Comparison of ENCODE assay signal across 12 cellular contexts in genomic region chr21:33069645-33069993, GRCh38. TPM values are rescaled to one million over a fixed set of nuclear protein-coding genes. Genes with fewer than 3 reads are reported as not detected.
DNase-seq lines count a peak whose midpoint lies in the region; ATAC-seq and TF ChIP-seq lines count a peak whose summit lies in the region.
"Had no signal": no experiment of that assay in that cellular context is flagged by ENCODE, and none has a peak within 500 bp of the region (broad histone marks: within the 10 kb centered on the region; RNA-seq: fewer than 3 reads in every experiment).

No MANE protein-coding gene starts in this region.

- TF ChIP-seq POLR2A in upper lobe of left lung (IDR thresholded peaks at IDR 0.05) = no peak
- TF ChIP-seq POLR2A in testis (IDR thresholded peaks at IDR 0.05) = no peak

- 4 to 7% methylated on average over 11 of the region's 11 CpGs for WGBS in heart right ventricle, 2 donors
- 5 to 7% methylated on average over 11 of the region's 11 CpGs for WGBS in upper lobe of left lung, 2 donors
- WGBS in testis, 2 donors = 3 to 5% methylated on average over 11 of the region's 11 CpGs

- no peaks in the 10 kb centered on the region for H3K9me3 Mint-ChIP-seq in activated naive CD8-positive, alpha-beta T cell treated with anti-CD3 and anti-CD28 coated beads, Interleukin-2, amount 10 ng/mL, durations not matched to agents 7 days and 5 days

- no peaks in the 10 kb centered on the region for H3K36me3 Mint-ChIP-seq in activated naive CD8-positive, alpha-beta T cell treated with anti-CD3 and anti-CD28 coated beads, Interleukin-2, amount 10 ng/mL, durations not matched to agents 7 days and 5 days

- peaks cover 0 to 10% (median 0%) of the 10 kb centered on the region in 11 donors for H3K9me3 ChIP-seq in heart right ventricle
- H3K9me3 ChIP-seq in mononuclear cell (ENCODE audit: low read depth, low read length) = no peaks in the 10 kb centered on the region
- H3K9me3 ChIP-seq in upper lobe of left lung = peaks cover 0 to 9% (median 5%) of the 10 kb centered on the region in 4 donors
- no peaks in the 10 kb centered on the region for H3K9me3 ChIP-seq in testis
- H3K9me3 ChIP-seq: left lung had no signal

- intact Hi-C loops in heart right ventricle (cut with DNase I) (no loop called here), left ventricle myocardium superior (cut with micrococcal nuclease) (no loop called here), testis (cut with DNase I; ENCODE audit: low total_unique reads) (no loop called here)

- H3K27ac Mint-ChIP-seq in activated naive CD8-positive, alpha-beta T cell treated with anti-CD3 and anti-CD28 coated beads, Interleukin-2, amount 10 ng/mL, durations not matched to agents 7 days and 5 days = no peak overlapping the region

- peaks cover 20% of the 10 kb centered on the region for H3K4me1 Mint-ChIP-seq in activated naive CD8-positive, alpha-beta T cell treated with anti-CD3 and anti-CD28 coated beads, Interleukin-2, amount 10 ng/mL, durations not matched to agents 7 days and 5 days

- no peak for TF ChIP-seq CTCF in heart right ventricle (IDR thresholded peaks at IDR 0.05)
- TF ChIP-seq CTCF in upper lobe of left lung (IDR thresholded peaks at IDR 0.05) = no peak
- TF ChIP-seq CTCF in testis (IDR thresholded peaks at IDR 0.05) = no peak

- H3K27me3 Mint-ChIP-seq in activated naive CD8-positive, alpha-beta T cell treated with anti-CD3 and anti-CD28 coated beads, Interleukin-2, amount 10 ng/mL, durations not matched to agents 7 days and 5 days = peaks cover 82% of the 10 kb centered on the region

- H3K4me3 ChIP-seq in heart right ventricle (peak overlapping the region in 9 of 10 donors; percentile 30 to 56 (median 44)), mononuclear cell (ENCODE audit: low read length) (peak overlapping the region; percentile 37), upper lobe of left lung (peak overlapping the region in 3 of 4 donors; percentile 44 to 54 (median 44)), testis (peak overlapping the region in 1 of 2 donors; percentile 56)

- TF ChIP-seq EP300 in upper lobe of left lung (IDR thresholded peaks at IDR 0.05) = no peak

- peak overlapping the region; percentile 43 for H3K4me3 Mint-ChIP-seq in activated naive CD8-positive, alpha-beta T cell treated with anti-CD3 and anti-CD28 coated beads, Interleukin-2, amount 10 ng/mL, durations not matched to agents 7 days and 5 days

- no peak for ATAC-seq in heart right ventricle
- ATAC-seq in left ventricle myocardium superior = no peak
- no peak for ATAC-seq in activated naive CD8-positive, alpha-beta T cell treated with anti-CD3 and anti-CD28 coated beads, Interleukin-2, amount 10 ng/mL, durations not matched to agents 7 days and 5 days (ENCODE audit: low read depth)
- no peak for ATAC-seq in upper lobe of left lung (ENCODE audit: low FRiP score in 2 of 2)

- H3K27me3 ChIP-seq in heart right ventricle = peaks cover 19 to 100% (median 98%) of the 10 kb centered on the region in 7 donors
- H3K27me3 ChIP-seq in mononuclear cell (ENCODE audit: insufficient read depth, low read length) = peaks cover 60% of the 10 kb centered on the region
- peaks cover 0 to 27% (median 12%) of the 10 kb centered on the region in 4 donors for H3K27me3 ChIP-seq in upper lobe of left lung
- no peaks in the 10 kb centered on the region for H3K27me3 ChIP-seq in testis

- H3K36me3 ChIP-seq in heart right ventricle (no peaks in the 10 kb centered on the region), upper lobe of left lung (no peaks in the 10 kb centered on the region), testis (ENCODE audit: low read depth, missing control alignments) (no peaks in the 10 kb centered on the region)
- H3K36me3 ChIP-seq: left lung had no signal

- POLR2A ChIA-PET in activated naive CD8-positive, alpha-beta T cell treated with anti-CD3 and anti-CD28 coated beads, Interleukin-2, amount 10 ng/mL, durations not matched to agents 7 days and 5 days (lab: Charles Lee) = no interaction called here

- DNase-seq in heart right ventricle (no peak), left ventricle myocardium superior (no peak), upper lobe of left lung (no peak), testis (no peak), globus pallidus (ENCODE audit: low spot score) (no peak), NOMO-1 treated with dmso at 0.1 percent for 144 hours (lab: John Stamatoyannopoulos, UW; ENCODE audit: unreplicated experiment) (no peak)
- no peak for DNase-seq in activated naive CD8-positive, alpha-beta T cell treated with anti-CD3 and anti-CD28 coated beads, Interleukin-2, amount 10 ng/mL, durations not matched to agents 7 days and 5 days
- DNase-seq: activated gamma-delta T cell treated with Interleukin-2 at 50 U/mL for 16 hours, NCI-H446 had no signal

- H3K4me1 ChIP-seq in heart right ventricle = peaks cover 4 to 50% (median 15%) of the 10 kb centered on the region in 9 donors
- H3K4me1 ChIP-seq in mononuclear cell (ENCODE audit: insufficient read depth, low read length) = peaks cover 67% of the 10 kb centered on the region
- H3K4me1 ChIP-seq in upper lobe of left lung = peaks cover 22 to 31% (median 24%) of the 10 kb centered on the region in 4 donors
- H3K4me1 ChIP-seq in testis = no peaks in the 10 kb centered on the region

- H3K27ac ChIP-seq in heart right ventricle (no peak overlapping the region), upper lobe of left lung (peak overlapping the region in 1 of 4 donors; percentile 68), testis (no peak overlapping the region)

RNA-seq across cellular contexts. Expression of gene OLIG1, which starts 0.3 kb away (rescaled TPM):
- total RNA-seq in heart right ventricle (under 1 TPM in 4 of 10 donors, not detected in 6; 0.09 to 0.49 (median 0.12) TPM), left ventricle myocardium superior (0.62 TPM), mononuclear cell (2.6 TPM), upper lobe of left lung (1 to 10 TPM in 3 of 6 donors, under 1 TPM in 2, not detected in 1; 0.54 to 3.2 (median 2.0) TPM), testis (1 to 10 TPM; 4.3 to 5.1 TPM)
- polyA plus RNA-seq in heart right ventricle (not detected), testis (ENCODE audit: insufficient read depth, low read depth, low replicate concordance) (3.9 TPM)
- not detected for total RNA-seq in activated naive CD8-positive, alpha-beta T cell treated with anti-CD3 and anti-CD28 coated beads, Interleukin-2, amount 10 ng/mL, durations not matched to agents 7 days and 5 days
- total RNA-seq: dermis microvascular lymphatic vessel endothelial cell had no signal

RNA-seq across cellular contexts. Expression of gene OLIG2, which starts 43.9 kb away (rescaled TPM):
- total RNA-seq in heart right ventricle (not detected), left ventricle myocardium superior (not detected), mononuclear cell (0.21 TPM), upper lobe of left lung (not detected), testis (not detected)
- polyA plus RNA-seq in heart right ventricle (not detected), testis (ENCODE audit: insufficient read depth, low read depth, low replicate concordance) (not detected)
- total RNA-seq in activated naive CD8-positive, alpha-beta T cell treated with anti-CD3 and anti-CD28 coated beads, Interleukin-2, amount 10 ng/mL, durations not matched to agents 7 days and 5 days = not detected
- total RNA-seq: dermis microvascular lymphatic vessel endothelial cell had no signal
